24 cellular contexts compared by ENCODE assay signal in genomic region chr3:138270245-138270644, GRCh38. TPM values are rescaled to one million over a fixed set of nuclear protein-coding genes. Genes with fewer than 3 reads are reported as not detected.
"Had no signal": no experiment of that assay in that cellular context is flagged by ENCODE, and none has a peak within 500 bp of the region (broad histone marks: within the 10 kb centered on the region; RNA-seq: fewer than 3 reads in every experiment).

No MANE protein-coding gene starts in this region.

- H3K27me3 ChIP-seq: esophagus muscularis mucosa, neutrophil, tibial nerve, vagina had no signal

- DNase-seq: activated CD4-positive, alpha-beta T cell treated with anti-CD3 and anti-CD28 coated beads for 4 hours; activated CD8-positive, alpha-beta memory T cell treated with anti-CD3 and anti-CD28 coated beads, Interleukin-2, amount 50 U/mL, for 4 hours; activated CD8-positive, alpha-beta T cell treated with anti-CD3 and anti-CD28 coated beads for 36 hours; activated gamma-delta T cell; activated T-cell treated with anti-CD3 and anti-CD28 coated beads, Interleukin-2, amount 50 U/mL, for 48 hours; amniotic stem cell; caudate nucleus; head of caudate nucleus; immature natural killer cell; mesenchymal stem cell; naive thymus-derived CD8-positive, alpha-beta T cell; posterior cingulate gyrus; stimulated activated CD4-positive, alpha-beta T cell treated with anti-CD3 and anti-CD28 coated beads, Interleukin-4, amount 100 ng/mL, for 4 hours; stimulated activated CD8-positive, alpha-beta memory T cell treated with anti-CD3 and anti-CD28 coated beads, Interleukin-4, amount 100 ng/mL, for 48 hours; stimulated activated naive CD4-positive, alpha-beta T cell treated with Interleukin-2 at 50 U/mL for 16 hours; substantia nigra had no signal

- H3K27ac Mint-ChIP-seq: activated CD8-positive, alpha-beta T cell treated with anti-CD3 and anti-CD28 coated beads for 36 hours; activated naive CD4-positive, alpha-beta T cell treated with anti-CD3 and anti-CD28 coated beads, Interleukin-2, amount 50 U/mL, for 72 hours; immature natural killer cell; WTC11 had no signal

- H3K4me3 Mint-ChIP-seq: activated CD8-positive, alpha-beta T cell treated with anti-CD3 and anti-CD28 coated beads for 36 hours; immature natural killer cell; naive thymus-derived CD8-positive, alpha-beta T cell; WTC11 had no signal

- H3K9me3 ChIP-seq: esophagus muscularis mucosa, neutrophil, tibial nerve, vagina had no signal

- H3K27ac ChIP-seq: coronary artery, esophagus muscularis mucosa, neutrophil, skin epidermis, tibial nerve, vagina had no signal

- H3K9me3 Mint-ChIP-seq: activated CD8-positive, alpha-beta T cell treated with anti-CD3 and anti-CD28 coated beads for 36 hours; activated naive CD4-positive, alpha-beta T cell treated with anti-CD3 and anti-CD28 coated beads, Interleukin-2, amount 50 U/mL, for 72 hours; immature natural killer cell; naive thymus-derived CD8-positive, alpha-beta T cell; WTC11 had no signal

- H3K4me3 ChIP-seq: coronary artery, esophagus muscularis mucosa, skin epidermis, tibial nerve, vagina had no signal

- ATAC-seq: activated CD8-positive, alpha-beta T cell treated with anti-CD3 and anti-CD28 coated beads for 36 hours; naive thymus-derived CD8-positive, alpha-beta T cell; WTC11 had no signal

- H3K4me1 ChIP-seq: esophagus muscularis mucosa, tibial nerve, vagina had no signal

- H3K4me1 Mint-ChIP-seq: immature natural killer cell, WTC11 had no signal

- H3K27me3 Mint-ChIP-seq: activated CD8-positive, alpha-beta T cell treated with anti-CD3 and anti-CD28 coated beads for 36 hours; naive thymus-derived CD8-positive, alpha-beta T cell had no signal

RNA-seq across cellular contexts. Expression of gene NME9, which starts 59.4 kb away (rescaled TPM):
- total RNA-seq: tibial nerve, vagina, WTC11 had no signal
